In the genomic region with DNA sequence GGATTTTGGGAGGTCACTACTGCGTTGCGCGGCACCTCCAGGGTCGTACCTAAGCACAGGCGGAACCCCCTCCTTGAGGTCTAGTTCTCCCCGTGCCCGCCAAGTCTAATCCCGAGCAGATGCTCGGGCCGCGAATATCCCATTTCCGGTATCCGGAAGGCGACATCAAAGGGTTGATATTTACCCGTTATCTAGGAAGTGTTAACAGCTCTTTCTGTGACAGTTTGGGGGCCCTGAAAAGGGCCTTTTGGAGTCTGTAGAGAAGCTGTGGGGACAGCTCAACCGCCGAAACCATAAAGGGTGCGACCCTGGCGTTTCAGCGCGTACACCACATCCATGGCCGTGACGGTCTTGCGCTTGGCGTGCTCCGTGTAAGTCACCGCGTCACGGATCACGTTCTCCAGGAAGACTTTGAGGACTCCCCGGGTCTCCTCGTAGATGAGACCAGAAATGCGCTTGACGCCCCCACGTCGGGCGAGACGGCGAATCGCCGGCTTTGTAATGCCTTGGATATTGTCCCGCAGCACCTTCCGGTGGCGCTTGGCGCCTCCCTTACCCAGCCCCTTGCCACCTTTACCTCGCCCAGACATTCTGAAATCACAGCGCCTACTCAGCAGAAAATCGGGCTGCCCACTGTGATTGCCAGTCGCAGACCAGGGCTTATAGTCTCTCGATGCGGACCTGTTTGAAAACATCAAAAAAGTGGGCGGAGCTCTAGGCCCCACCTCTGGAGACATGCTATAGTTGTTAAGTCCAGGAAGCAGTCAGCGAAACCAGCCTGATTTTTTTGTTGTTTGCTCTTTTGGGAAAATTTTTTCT, we compare ENCODE assay signal across 8 cellular contexts. TPM values are rescaled to one million over a fixed set of nuclear protein-coding genes. Genes with fewer than 3 reads are reported as not detected.
DNase-seq lines count a peak whose midpoint lies in the region; ATAC-seq, FAIRE-seq and TF ChIP-seq lines count a peak whose summit lies in the region.

No MANE protein-coding gene starts in this region.

- peak; percentile 95 for DNase-seq in A673 (ENCODE audit: low spot score)
- DNase-seq in NCI-H226: peak; percentile 92
- DNase-seq in activated CD4-positive, CD25-positive, alpha-beta regulatory T cell treated with anti-CD3 and anti-CD28 coated beads, Interleukin-2, amount 50 U/mL, for 16 hours (ENCODE audit: low read depth, low spot score): peak; percentile 91
- DNase-seq in cerebellar nuclear complex (lab: John Stamatoyannopoulos, UW): peak; percentile 30 to 71
- DNase-seq in keratinocyte (ENCODE audit: low read depth, low spot score): peak; percentile 78
- DNase-seq in stimulated activated CD4-positive, alpha-beta T cell treated with anti-CD3 and anti-CD28 coated beads, Interleukin-12 subunit alpha, Interleukin-12 subunit beta, amount 100 ng/mL, for 48 hours (ENCODE audit: low read depth in 2 of 3, low spot score in 1 of 3): peak; percentile 87 to 99 (median 94)

- H3K9me3 ChIP-seq in A673 (ENCODE audit: low read depth, low read length, poor library complexity, severe bottlenecking) (no peaks in the 10 kb centered on the region), keratinocyte (ENCODE audit: control insufficient read depth, low read depth, low read length) (no peaks in the 10 kb centered on the region)

- H3K4me1 ChIP-seq in A673 (ENCODE audit: insufficient read depth, low read length, poor library complexity, severe bottlenecking): peaks cover 16% of the 10 kb centered on the region
- H3K4me1 ChIP-seq in keratinocyte (ENCODE audit: control insufficient read depth, extremely low read depth, insufficient read depth, low read length): peaks cover 15% of the 10 kb centered on the region

- H3K9me1 ChIP-seq in keratinocyte (ENCODE audit: control insufficient read depth, extremely low read depth, insufficient read depth, low read length): no peaks in the 10 kb centered on the region

- H4K20me1 ChIP-seq in keratinocyte (ENCODE audit: control insufficient read depth, extremely low read depth, insufficient read depth, low read length): no peaks in the 10 kb centered on the region

- ATAC-seq in GM18870 (IDR thresholded peaks at IDR 0.05; ENCODE audit: unreplicated experiment): peak; percentile 36
- ATAC-seq in HG03139 (IDR thresholded peaks at IDR 0.05; ENCODE audit: unreplicated experiment): peak; percentile 20

- H3K27ac ChIP-seq in A673 (ENCODE audit: low read depth, low read length, poor library complexity, severe bottlenecking) (peak overlapping the region; percentile 82), keratinocyte (ENCODE audit: control insufficient read depth, insufficient read depth, low read length) (peak overlapping the region; percentile 92)

- no peak for TF ChIP-seq CTCF in A673 (conservative IDR thresholded peaks at IDR 0.05; ENCODE audit: low read depth, low read length)
- no peak for TF ChIP-seq CTCF in keratinocyte (optimal IDR thresholded peaks at IDR 0.05 in 1 of 3, IDR thresholded peaks at IDR 0.05 in 1 of 3, conservative IDR thresholded peaks at IDR 0.05 in 1 of 3; ENCODE audit: extremely low read depth in 1 of 3, insufficient read depth in 2 of 3, low read length in 3 of 3)

- H3K4me3 ChIP-seq in A673 (ENCODE audit: low read depth, low read length, poor library complexity, severe bottlenecking): peak overlapping the region; percentile 57
- H3K4me3 ChIP-seq in keratinocyte (ENCODE audit: control insufficient read depth in 2 of 3, extremely low read depth in 1 of 3, insufficient read depth in 2 of 3, low read depth in 1 of 3, low read length in 3 of 3): peak overlapping the region; percentile 56 to 90 (median 80)

- peak overlapping the region; percentile 90 for H3K9ac ChIP-seq in keratinocyte (ENCODE audit: control insufficient read depth, extremely low read depth, insufficient read depth, low read length)

- H3K4me2 ChIP-seq in keratinocyte (ENCODE audit: control insufficient read depth, extremely low read depth, insufficient read depth, low read depth, low read length): peak overlapping the region; percentile 92

- dilution Hi-C loops in keratinocyte (cut with MboI; ENCODE audit: extremely low pct_ligation_motif_present, low sequenced_read_pairs): no loop called here

- intact Hi-C loops in A673 (cut with micrococcal nuclease; ENCODE audit: unreplicated experiment): loop anchor here (1.0 kb wide), 1 partner anchor 33 kb away; a partner anchor contains a TSS

- H3K79me2 ChIP-seq in keratinocyte (ENCODE audit: control insufficient read depth, insufficient read depth, low read length): peaks cover 10% of the 10 kb centered on the region

- BruUV-seq in A673 (replicated peaks; lab: Mats Ljungman, UMichigan): TSS peak; percentile 72

- FAIRE-seq in keratinocyte (lab: Jason Lieb, UNC): no peak

- POLR2A ChIA-PET in A673 (lab: Charles Lee; ENCODE audit: low non-redundant PET): interaction anchor here (0.6 to 0.7 kb wide), 3 partner anchors 23 to 503 kb away, joined by 3 to 17 read pairs (median 4); no protein-coding TSS in a partner anchor

- H3K36me3 ChIP-seq in A673 (ENCODE audit: insufficient read depth, low read length, poor library complexity, severe bottlenecking) (no peaks in the 10 kb centered on the region), keratinocyte (ENCODE audit: control insufficient read depth in 2 of 2, extremely low read depth in 1 of 2, insufficient read depth in 2 of 2, low read length in 2 of 2) (no peaks in the 10 kb centered on the region)

- CTCF ChIA-PET in A673 (lab: Charles Lee): no interaction called here

- H3K27me3 ChIP-seq in A673 (replicated peaks; ENCODE audit: insufficient read depth, low read depth, low read length, poor library complexity): no peaks in the 10 kb centered on the region
- H3K27me3 ChIP-seq in keratinocyte (ENCODE audit: control insufficient read depth, extremely low read depth, insufficient read depth, low read length): no peaks in the 10 kb centered on the region

- peak overlapping the region; percentile 80 for H2AFZ ChIP-seq in keratinocyte (ENCODE audit: control insufficient read depth, low read length)

RNA-seq across cellular contexts. Expression of a gene that starts 32.6 kb away (rescaled TPM):
- 144 and 150 TPM in 2 replicates for total RNA-seq in A673 (2021)
- polyA plus RNA-seq in keratinocyte: 4.8 to 21.0 TPM (median 13.1 TPM) in 3 replicates
- polyA plus RNA-seq in keratinocyte (2011; ENCODE audit: low read depth): 119 TPM
- polyA plus RNA-seq in keratinocyte (2011; cell fraction: cytosol; rRNA removed): 13.6 and 17.0 TPM in 2 replicates
- 11.3 and 13.6 TPM in 2 replicates for polyA plus RNA-seq in keratinocyte (2011; cell fraction: nucleus; rRNA removed)
- 18.1 and 34.0 TPM in 2 replicates for polyA plus RNA-seq in keratinocyte (2012; ENCODE audit: low replicate concordance)
- 4.4 to 20.4 TPM (median 11.2 TPM) in 3 replicates for polyA minus RNA-seq in keratinocyte
- polyA minus RNA-seq in keratinocyte (2011; cell fraction: cytosol; rRNA and poly(A)+ RNA removed): 8.2 TPM
- 4.5 and 6.7 TPM in 2 replicates for polyA minus RNA-seq in keratinocyte (2011; cell fraction: nucleus; rRNA and poly(A)+ RNA removed)

RNA-seq across cellular contexts. Expression of a gene that starts 32.8 kb away (rescaled TPM):
- 1.9 and 2.2 TPM in 2 replicates for total RNA-seq in A673 (2021)
- 1.3 to 3.2 TPM (median 2.4 TPM) in 3 replicates for polyA plus RNA-seq in keratinocyte
- 0.71 TPM for polyA plus RNA-seq in keratinocyte (2011; ENCODE audit: low read depth)
- 1.5 and 3.3 TPM in 2 replicates for polyA plus RNA-seq in keratinocyte (2011; cell fraction: cytosol; rRNA removed)
- 2.2 and 2.5 TPM in 2 replicates for polyA plus RNA-seq in keratinocyte (2011; cell fraction: nucleus; rRNA removed)
- polyA plus RNA-seq in keratinocyte (2012; ENCODE audit: low replicate concordance): 1.3 and 2.5 TPM in 2 replicates
- polyA minus RNA-seq in keratinocyte: 1.3 to 1.8 TPM in 2 of 3 replicates, not detected in the other
- not detected for polyA minus RNA-seq in keratinocyte (2011; cell fraction: cytosol; rRNA and poly(A)+ RNA removed)
- polyA minus RNA-seq in keratinocyte (2011; cell fraction: nucleus; rRNA and poly(A)+ RNA removed): 0.63 and 2.1 TPM in 2 replicates

RNA-seq across cellular contexts. Expression of a gene that starts 43.3 kb away (rescaled TPM):
- not detected in 2 replicates for total RNA-seq in A673 (2021)
- polyA plus RNA-seq in keratinocyte: not detected in 3 replicates
- not detected for polyA plus RNA-seq in keratinocyte (2011; ENCODE audit: low read depth)
- not detected in 2 replicates for polyA plus RNA-seq in keratinocyte (2011; cell fraction: cytosol; rRNA removed)
- not detected in 2 replicates for polyA plus RNA-seq in keratinocyte (2011; cell fraction: nucleus; rRNA removed)
- 0.07 TPM in 1 of 2 replicates, not detected in the other for polyA plus RNA-seq in keratinocyte (2012; ENCODE audit: low replicate concordance)
- not detected in 3 replicates for polyA minus RNA-seq in keratinocyte
- polyA minus RNA-seq in keratinocyte (2011; cell fraction: cytosol; rRNA and poly(A)+ RNA removed): not detected
- polyA minus RNA-seq in keratinocyte (2011; cell fraction: nucleus; rRNA and poly(A)+ RNA removed): not detected in 2 replicates

Comparison
In these comparisons a context has a peak if more than half of its experiments do, and no peak if none do; other contexts are left out.
1. Peak in every context shown above with its lines: DNase-seq, ATAC-seq, H3K4me3 ChIP-seq and H3K27ac ChIP-seq.